ENCODE assay signal across 12 cellular contexts in genomic region chr2:236571161-236571560, GRCh38. TPM values are rescaled to one million over a fixed set of nuclear protein-coding genes. Genes with fewer than 3 reads are reported as not detected.
DNase-seq lines count a peak whose midpoint lies in the region; ATAC-seq, FAIRE-seq and TF ChIP-seq lines count a peak whose summit lies in the region.
"Had no signal": no experiment of that assay in that cellular context is flagged by ENCODE, and none has a peak within 500 bp of the region (broad histone marks: within the 10 kb centered on the region; RNA-seq: fewer than 3 reads in every experiment).

No MANE protein-coding gene starts in this region.

- H3K9me3 ChIP-seq in HUES64 (ENCODE audit: insufficient read depth, low read depth, low read length) (no peaks in the 10 kb centered on the region), body of pancreas (no peaks in the 10 kb centered on the region), kidney (ENCODE audit: control insufficient read depth in 1 of 2, low read length in 2 of 2) (no peaks in the 10 kb centered on the region), stomach smooth muscle (ENCODE audit: control insufficient read depth in 2 of 2, low read length in 2 of 2) (no peaks in the 10 kb centered on the region)
- H3K9me3 ChIP-seq: left lung had no signal

- DNase-seq in body of pancreas (peak in 1 of 4 donors; percentile 39), kidney (no peak), COLO829 (ENCODE audit: low spot score) (no peak), HUDEP-2 (lab: John Stamatoyannopoulos, UW; ENCODE audit: unreplicated experiment in 76 of 76) (no peak)
- DNase-seq in activated T-cell treated with anti-CD3 and anti-CD28 coated beads, Interleukin-2, amount 50 U/mL, for 1 hour, result no peak
- DNase-seq: left lung, NCI-H1417 treated with DMSO at 0.1 percent for 48 hours had no signal

- peak overlapping the region; percentile 52; the same call in 1 of the 2 replicates for H3K4me3 ChIP-seq in HUES64 (ENCODE audit: low read length)
- peak overlapping the region; percentile 0 to 2 for H3K4me3 ChIP-seq in body of pancreas
- H3K4me3 ChIP-seq in kidney (ENCODE audit: low read length in 2 of 2), result peak overlapping the region; percentile 71 to 84
- H3K4me3 ChIP-seq in stomach smooth muscle (ENCODE audit: low read length in 2 of 2), result peak overlapping the region; percentile 9 to 77

- TF ChIP-seq POLR2A in body of pancreas (IDR thresholded peaks at IDR 0.05), result no peak

- no peak overlapping the region for H3K9ac ChIP-seq in HUES64 (ENCODE audit: low read depth, low read length)
- H3K9ac ChIP-seq in kidney (ENCODE audit: low read length in 2 of 2), result peak overlapping the region in 1 of 2 donors; percentile 17
- H3K9ac ChIP-seq in stomach smooth muscle (ENCODE audit: low read length in 2 of 2), result peak overlapping the region in 1 of 2 donors; percentile 43

- H3K27me3 ChIP-seq in HUES64 (ENCODE audit: insufficient read depth, low read length) (peaks cover 34% of the 10 kb centered on the region), body of pancreas (no peaks in the 10 kb centered on the region), stomach smooth muscle (ENCODE audit: control insufficient read depth in 1 of 2, insufficient read depth in 2 of 2, low read length in 2 of 2) (peaks cover 4% of the 10 kb centered on the region in 2 donors)

- TF ChIP-seq CTCF in body of pancreas (IDR thresholded peaks at IDR 0.05) (no peak), kidney (IDR thresholded peaks at IDR 0.05; ENCODE audit: borderline replicate concordance, extremely low read depth, insufficient read depth) (no peak)

- H3K27ac ChIP-seq in HUES64 (ENCODE audit: low read depth, low read length), result no peak overlapping the region
- H3K27ac ChIP-seq in body of pancreas, result peak overlapping the region in 3 of 4 donors; percentile 84 to 93 (median 88)
- peak overlapping the region; percentile 9 to 35 for H3K27ac ChIP-seq in kidney (ENCODE audit: low read depth in 2 of 2, low read length in 2 of 2)
- H3K27ac ChIP-seq in stomach smooth muscle (ENCODE audit: low read length), result no peak overlapping the region

- no peaks in the 10 kb centered on the region for H3K36me3 ChIP-seq in HUES64 (ENCODE audit: insufficient read depth, low read length)
- no peaks in the 10 kb centered on the region for H3K36me3 ChIP-seq in body of pancreas (replicated peaks in 1 of 2; ENCODE audit: insufficient read depth in 1 of 2, low read depth in 2 of 2)
- H3K36me3 ChIP-seq in kidney (ENCODE audit: control insufficient read depth in 1 of 2, insufficient read depth in 2 of 2, low read length in 2 of 2), result no peaks in the 10 kb centered on the region
- H3K36me3 ChIP-seq in stomach smooth muscle (ENCODE audit: control insufficient read depth in 2 of 2, insufficient read depth in 2 of 2, low read length in 2 of 2), result no peaks in the 10 kb centered on the region
- H3K36me3 ChIP-seq: left lung had no signal

- H3K4me1 ChIP-seq in HUES64 (ENCODE audit: insufficient read depth, low read length), result peaks cover 46% of the 10 kb centered on the region
- peaks cover 78% of the 10 kb centered on the region for H3K4me1 ChIP-seq in body of pancreas
- peaks cover 3 to 25% of the 10 kb centered on the region in 2 donors for H3K4me1 ChIP-seq in kidney (ENCODE audit: control insufficient read depth in 1 of 2, insufficient read depth in 1 of 2, low read depth in 1 of 2, low read length in 2 of 2)
- peaks cover 28% of the 10 kb centered on the region for H3K4me1 ChIP-seq in stomach smooth muscle (ENCODE audit: control insufficient read depth, insufficient read depth, low read length)

- WGBS in HUES64, result 41% methylated on average over 8 of the region's 8 CpGs
- 39 to 40% methylated on average over 8 of the region's 8 CpGs for WGBS in body of pancreas, 2 donors

- no peak for ATAC-seq in body of pancreas
- no peak for ATAC-seq in HG03520 (IDR thresholded peaks at IDR 0.05; ENCODE audit: unreplicated experiment)
- ATAC-seq: left lung, Panc1 had no signal

- intact Hi-C loops in body of pancreas (cut with DNase I) (no loop called here), kidney (cut with DNase I) (no loop called here)

- no peak for FAIRE-seq in kidney (lab: Jason Lieb, UNC)

RNA-seq across cellular contexts. Expression of gene ACKR3, which starts 1.5 kb away (rescaled TPM):
- 4.3 TPM for polyA plus RNA-seq in HUES64 (2013, experiment 1 of 2)
- 6.8 TPM for polyA plus RNA-seq in HUES64 (2013, experiment 2 of 2)
- total RNA-seq in body of pancreas (10 to 100 TPM; 10.4 to 18.1 TPM), kidney (8.7 TPM)
- polyA plus RNA-seq in kidney (ENCODE audit: insufficient read depth, low read depth, low replicate concordance), result 6.9 TPM
- total RNA-seq: epithelial cell of proximal tubule had no signal

Comparison
In these comparisons a context has a peak if more than half of its experiments do, and no peak if none do; other contexts are left out.
1. H3K27ac ChIP-seq: peak in body of pancreas (3 of 4) and kidney (2 of 2); none in HUES64 (single experiment) and stomach smooth muscle (single experiment).
2. H3K4me3 ChIP-seq: peak in every context shown above with its lines; median percentile 78 in kidney; 52 in HUES64; 43 in stomach smooth muscle; 1 in body of pancreas.